19 cellular contexts compared by ENCODE assay signal in genomic region chr4:99507762-99508161, GRCh38. TPM values are rescaled to one million over a fixed set of nuclear protein-coding genes. Genes with fewer than 3 reads are reported as not detected.
DNase-seq lines count a peak whose midpoint lies in the region; ATAC-seq, FAIRE-seq and TF ChIP-seq lines count a peak whose summit lies in the region.
"Had no signal": no experiment of that assay in that cellular context is flagged by ENCODE, and none has a peak within 500 bp of the region (broad histone marks: within the 10 kb centered on the region; RNA-seq: fewer than 3 reads in every experiment).

No MANE protein-coding gene starts in this region.

- intact Hi-C loops in activated CD4-positive, alpha-beta T cell treated with anti-CD3 and anti-CD28 coated beads for 36 hours (cut with DNase I, micrococcal nuclease): loop anchor here (1.0 to 5.0 kb wide), 5 partner anchors 54 to 575 kb away; partner anchors contain the start of genes DNAJB14 (in 1 of the 2) and TRMT10A (in 1 of the 2)

- no peak overlapping the region for H4K5ac ChIP-seq in mesendoderm (ENCODE audit: low read length)

- H3K27me3 ChIP-seq in mesendoderm (ENCODE audit: insufficient read depth, low read length, poor library complexity): no peaks in the 10 kb centered on the region
- H3K27me3 ChIP-seq: thyroid gland had no signal

- H3K4ac ChIP-seq in mesendoderm (ENCODE audit: low read depth, low read length): no peak overlapping the region

- no peak overlapping the region for H2BK5ac ChIP-seq in mesendoderm (ENCODE audit: low read length)

- H3K4me1 ChIP-seq in mesendoderm (ENCODE audit: control insufficient read depth, low read depth, low read length): no peaks in the 10 kb centered on the region
- H3K4me1 ChIP-seq: thyroid gland had no signal

- H3K79me2 ChIP-seq in mesendoderm (ENCODE audit: control insufficient read depth, insufficient read depth, low read length): no peaks in the 10 kb centered on the region

- no peak for TF ChIP-seq POLR2A in GM12891 (IDR thresholded peaks at IDR 0.05; ENCODE audit: low read depth, low read length)

- no peak overlapping the region for H3K23ac ChIP-seq in mesendoderm (ENCODE audit: low read length)

- no peak for FAIRE-seq in GM12891 (lab: Jason Lieb, UNC)
- FAIRE-seq: A204.1, D721Med had no signal

- H3K36me3 ChIP-seq in mesendoderm (ENCODE audit: control insufficient read depth, insufficient read depth, low read length): no peaks in the 10 kb centered on the region
- H3K36me3 ChIP-seq: thyroid gland had no signal

- H2BK15ac ChIP-seq in mesendoderm (replicated peaks; ENCODE audit: low read depth): no peak overlapping the region

- no peak overlapping the region for H3K4me2 ChIP-seq in mesendoderm (ENCODE audit: low read length)

- no peak overlapping the region for H3K9ac ChIP-seq in mesendoderm (ENCODE audit: low read length)

- POLR2A ChIA-PET in activated CD4-positive, alpha-beta T cell treated with anti-CD3 and anti-CD28 coated beads for 36 hours (lab: Charles Lee): interaction anchor here (0.6 to 0.7 kb wide), 2 partner anchors 597 to 1061 kb away, joined by 3 to 5 read pairs; no protein-coding TSS in a partner anchor

- no peak overlapping the region for H4K8ac ChIP-seq in mesendoderm (ENCODE audit: low read depth, low read length)

- H3K4me1 Mint-ChIP-seq in activated CD4-positive, alpha-beta T cell treated with anti-CD3 and anti-CD28 coated beads for 36 hours: peaks cover 53% of the 10 kb centered on the region
- peaks cover 54% of the 10 kb centered on the region for H3K4me1 Mint-ChIP-seq in activated T-cell treated with anti-CD3 and anti-CD28 coated beads, Interleukin-2, amount 50 U/mL, for 24 hours (ENCODE audit: low read depth)

- H3K9me3 Mint-ChIP-seq in activated CD4-positive, alpha-beta T cell treated with anti-CD3 and anti-CD28 coated beads for 36 hours (ENCODE audit: low read depth): peaks cover 5% of the 10 kb centered on the region
- H3K9me3 Mint-ChIP-seq in activated T-cell treated with anti-CD3 and anti-CD28 coated beads, Interleukin-2, amount 50 U/mL, for 24 hours: no peaks in the 10 kb centered on the region

- no peak overlapping the region for H2AK5ac ChIP-seq in mesendoderm (ENCODE audit: low read length)

- ATAC-seq in activated CD4-positive, alpha-beta T cell treated with anti-CD3 and anti-CD28 coated beads for 36 hours: peak; percentile 94
- ATAC-seq: WTC11 had no signal

- no peak overlapping the region for H3K4me3 ChIP-seq in Jurkat, Clone E6-1 (ENCODE audit: low read length)
- H3K4me3 ChIP-seq in mesendoderm (ENCODE audit: low read length): no peak overlapping the region
- H3K4me3 ChIP-seq: lung, thyroid gland had no signal

- H3K56ac ChIP-seq in mesendoderm (ENCODE audit: low read length): no peak overlapping the region

- no peak overlapping the region for H3K18ac ChIP-seq in mesendoderm (ENCODE audit: low read length)

- DNase-seq in activated CD4-positive, alpha-beta T cell treated with anti-CD3 and anti-CD28 coated beads for 36 hours: peak; percentile 35
- no peak for DNase-seq in activated CD4-positive, alpha-beta T cell treated with anti-CD3 and anti-CD28 coated beads, Interleukin-2, amount 50 U/mL, for 1 hour
- peak; percentile 83 for DNase-seq in Jurkat, Clone E6-1 (ENCODE audit: low read depth, low spot score)
- no peak for DNase-seq in activated T-cell treated with anti-CD3 and anti-CD28 coated beads, Interleukin-2, amount 50 U/mL, for 24 hours
- DNase-seq in mesendoderm (peak; percentile 51), GM12891 (ENCODE audit: insufficient read length, low spot score) (no peak), UCSD-AML1 (lab: John Stamatoyannopoulos, UW; ENCODE audit: unreplicated experiment) (no peak), NCI-H1105 (lab: John Stamatoyannopoulos, UW) (no peak)
- DNase-seq: cortex of kidney; Karpas-422; NCI-H2029 treated with DMSO at 0.1 percent for 48 hours; NK-92 treated with Interleukin-12 subunit alpha and Interleukin-12 subunit beta, amount 100 ng/mL, for 24 hours; thyroid gland had no signal

- peak overlapping the region; percentile 90 for H3K27ac Mint-ChIP-seq in activated CD4-positive, alpha-beta T cell treated with anti-CD3 and anti-CD28 coated beads for 36 hours
- peak overlapping the region; percentile 93 for H3K27ac Mint-ChIP-seq in activated T-cell treated with anti-CD3 and anti-CD28 coated beads, Interleukin-2, amount 50 U/mL, for 24 hours
- H3K27ac Mint-ChIP-seq: WTC11 had no signal

- H3K36me3 Mint-ChIP-seq in activated CD4-positive, alpha-beta T cell treated with anti-CD3 and anti-CD28 coated beads for 36 hours (ENCODE audit: low read depth): peaks cover 2% of the 10 kb centered on the region
- no peaks in the 10 kb centered on the region for H3K36me3 Mint-ChIP-seq in activated T-cell treated with anti-CD3 and anti-CD28 coated beads, Interleukin-2, amount 50 U/mL, for 24 hours (ENCODE audit: low read depth)
- H3K36me3 Mint-ChIP-seq: WTC11 had no signal

- H3K79me1 ChIP-seq in mesendoderm (ENCODE audit: low read length): no peaks in the 10 kb centered on the region

- H3K27ac ChIP-seq in mesendoderm (ENCODE audit: low read depth, low read length): no peak overlapping the region
- H3K27ac ChIP-seq: thyroid gland had no signal

- H3K27me3 Mint-ChIP-seq in activated CD4-positive, alpha-beta T cell treated with anti-CD3 and anti-CD28 coated beads for 36 hours: no peaks in the 10 kb centered on the region
- no peaks in the 10 kb centered on the region for H3K27me3 Mint-ChIP-seq in activated T-cell treated with anti-CD3 and anti-CD28 coated beads, Interleukin-2, amount 50 U/mL, for 24 hours

- CTCF ChIA-PET in activated CD4-positive, alpha-beta T cell treated with anti-CD3 and anti-CD28 coated beads for 36 hours (lab: Charles Lee): interaction anchor here (0.9 to 1.0 kb wide), 2 partner anchors 10 to 300 kb away, joined by 3 to 4 read pairs; no protein-coding TSS in a partner anchor

- H2BK120ac ChIP-seq in mesendoderm (ENCODE audit: low read depth, low read length): no peak overlapping the region

- no peak overlapping the region for H3K4me3 Mint-ChIP-seq in activated CD4-positive, alpha-beta T cell treated with anti-CD3 and anti-CD28 coated beads for 36 hours
- H3K4me3 Mint-ChIP-seq in activated T-cell treated with anti-CD3 and anti-CD28 coated beads, Interleukin-2, amount 50 U/mL, for 24 hours: peak overlapping the region; percentile 21
- H3K4me3 Mint-ChIP-seq: WTC11 had no signal

TF ChIP-seq in GM12891, 5 proteins besides CTCF, POLR2A, EP300 and RAD21:
- TF ChIP-seq SPI1 (IDR thresholded peaks at IDR 0.05; ENCODE audit: low read depth, low read length): no peak
- TF ChIP-seq POLR2AphosphoS5 (IDR thresholded peaks at IDR 0.05; ENCODE audit: low read depth, low read length): no peak
- TF ChIP-seq TAF1 (IDR thresholded peaks at IDR 0.05; ENCODE audit: low read depth, low read length): no peak
- TF ChIP-seq PAX5 (IDR thresholded peaks at IDR 0.05; ENCODE audit: insufficient read depth, low read length, severe bottlenecking): no peak
- no peak for TF ChIP-seq POU2F2 (IDR thresholded peaks at IDR 0.05; ENCODE audit: low read depth, low read length)
TF ChIP-seq in GM12891: peak in this region for 0.

RNA-seq across cellular contexts. Expression of gene C4orf17, which starts 3.1 kb away (rescaled TPM):
- total RNA-seq in activated CD4-positive, alpha-beta T cell treated with anti-CD3 and anti-CD28 coated beads for 36 hours: not detected
- polyA plus RNA-seq in Jurkat, Clone E6-1 (2012; ENCODE audit: insufficient read depth, insufficient read length): not detected
- polyA plus RNA-seq in mesendoderm (2013, experiment 1 of 2): not detected
- polyA plus RNA-seq in mesendoderm (2013, experiment 2 of 2): not detected
- not detected for polyA plus RNA-seq in GM12891 (2012; ENCODE audit: low read depth, missing spikeins)
- total RNA-seq: lung, SK-MEL-5, thyroid gland, WTC11 had no signal
- polyA plus RNA-seq: adipose tissue, lung had no signal

RNA-seq across cellular contexts. Expression of gene TRMT10A, which starts 56.1 kb away (rescaled TPM):
- 1 to 10 TPM; 7.8 to 9.8 TPM for total RNA-seq in activated CD4-positive, alpha-beta T cell treated with anti-CD3 and anti-CD28 coated beads for 36 hours
- 10.8 TPM for polyA plus RNA-seq in Jurkat, Clone E6-1 (2012; ENCODE audit: insufficient read depth, insufficient read length)
- 7.5 TPM for polyA plus RNA-seq in mesendoderm (2013, experiment 1 of 2)
- 7.8 TPM for polyA plus RNA-seq in mesendoderm (2013, experiment 2 of 2)
- 3.7 TPM for polyA plus RNA-seq in GM12891 (2012; ENCODE audit: low read depth, missing spikeins)

Comparison
In these comparisons a context has a peak if more than half of its experiments do, and no peak if none do; other contexts are left out.
1. DNase-seq: peak in activated CD4-positive, alpha-beta T cell treated with anti-CD3 and anti-CD28 coated beads for 36 hours (single experiment), Jurkat, Clone E6-1 (single experiment) and mesendoderm (single experiment); none in activated CD4-positive, alpha-beta T cell treated with anti-CD3 and anti-CD28 coated beads, Interleukin-2, amount 50 U/mL, for 1 hour (single experiment), activated T-cell treated with anti-CD3 and anti-CD28 coated beads, Interleukin-2, amount 50 U/mL, for 24 hours (single experiment), GM12891 (single experiment), UCSD-AML1 (single experiment) and NCI-H1105 (single experiment).